In the genomic region with DNA sequence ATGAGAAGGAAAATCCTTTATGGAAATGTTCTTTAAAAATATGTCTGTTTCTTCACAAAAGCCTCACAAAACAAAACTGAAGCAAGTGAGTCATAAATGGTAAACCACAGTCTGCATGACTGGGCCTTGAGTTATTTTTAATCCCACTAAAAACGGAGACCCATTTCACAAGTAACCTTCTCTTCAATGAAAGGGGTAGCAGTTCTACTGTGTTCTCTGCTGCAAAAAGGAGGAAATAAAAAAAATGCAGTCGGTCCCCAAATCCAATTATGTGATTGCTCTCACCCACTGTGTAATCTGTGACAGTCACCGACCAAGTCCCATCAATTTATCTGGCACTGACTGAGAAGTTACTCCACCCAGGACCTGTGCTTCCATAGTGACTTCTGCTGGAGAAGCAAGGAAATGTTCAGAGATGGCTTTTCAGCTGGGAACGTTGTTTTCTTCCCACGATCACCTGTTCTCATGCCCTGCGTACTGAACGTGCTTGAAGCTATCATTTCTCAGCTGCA, we compare ENCODE assay signal across 8 cellular contexts.
DNase-seq lines count a peak whose midpoint lies in the region; ATAC-seq, FAIRE-seq and TF ChIP-seq lines count a peak whose summit lies in the region.

No MANE protein-coding gene starts in this region.

- DNase-seq in GM18507 (ENCODE audit: extremely low spot score, insufficient read length, low read depth) (peak; percentile 18), H54 (ENCODE audit: insufficient read length, low spot score) (peak; percentile 23), MV-4-11 (lab: John Stamatoyannopoulos, UW) (peak; percentile 95), memory B cell (ENCODE audit: low spot score in 2 of 2) (no peak), NCI-H1694 treated with DMSO at 0.1 percent for 48 hours (lab: John Stamatoyannopoulos, UW) (no peak), immature natural killer cell (no peak), OCI-M1 (lab: John Stamatoyannopoulos, UW) (no peak)
- DNase-seq in activated T-helper 2 cell treated with anti-CD3 and anti-CD28 coated beads, Interferon-gamma antibody, Interleukin-2, Interleukin-4, amounts not matched to agents 10 μg/mL and 5 μg/mL and 100 μg/mL, durations not matched to agents 14 hours and 24 hours and 36 hours (ENCODE audit: low spot score), result no peak

- no peaks in the 10 kb centered on the region for H3K36me3 Mint-ChIP-seq in memory B cell
- peaks cover 0 to 8% (median 6%) of the 10 kb centered on the region in 3 donors for H3K36me3 Mint-ChIP-seq in immature natural killer cell
- no peaks in the 10 kb centered on the region for H3K36me3 Mint-ChIP-seq in activated T-helper 2 cell treated with anti-CD3 and anti-CD28 coated beads, Interferon-gamma antibody, Interleukin-2, Interleukin-4, amounts not matched to agents 10 μg/mL and 5 μg/mL and 100 μg/mL, durations not matched to agents 14 hours and 24 hours and 36 hours (ENCODE audit: low read depth)

- ATAC-seq in memory B cell (ENCODE audit: low read depth), result no peak

- H3K9me3 Mint-ChIP-seq in memory B cell, result no peaks in the 10 kb centered on the region
- H3K9me3 Mint-ChIP-seq in immature natural killer cell, result no peaks in the 10 kb centered on the region
- H3K9me3 Mint-ChIP-seq in activated T-helper 2 cell treated with anti-CD3 and anti-CD28 coated beads, Interferon-gamma antibody, Interleukin-2, Interleukin-4, amounts not matched to agents 10 μg/mL and 5 μg/mL and 100 μg/mL, durations not matched to agents 14 hours and 24 hours and 36 hours, result no peaks in the 10 kb centered on the region

- no peaks in the 10 kb centered on the region for H3K27me3 Mint-ChIP-seq in memory B cell
- H3K27me3 Mint-ChIP-seq in immature natural killer cell (ENCODE audit: low read depth in 3 of 3), result peaks cover 0 to 1% (median 0%) of the 10 kb centered on the region in 3 donors
- peaks cover 2% of the 10 kb centered on the region for H3K27me3 Mint-ChIP-seq in activated T-helper 2 cell treated with anti-CD3 and anti-CD28 coated beads, Interferon-gamma antibody, Interleukin-2, Interleukin-4, amounts not matched to agents 10 μg/mL and 5 μg/mL and 100 μg/mL, durations not matched to agents 14 hours and 24 hours and 36 hours (ENCODE audit: low read depth)

- intact Hi-C loops in activated T-helper 2 cell treated with anti-CD3 and anti-CD28 coated beads, Interferon-gamma antibody, Interleukin-2, Interleukin-4, amounts not matched to agents 10 μg/mL and 5 μg/mL and 100 μg/mL, durations not matched to agents 14 hours and 24 hours and 36 hours (cut with micrococcal nuclease), result loop anchor here (1.0 kb wide), 1 partner anchor 29 kb away; no protein-coding TSS in a partner anchor

- FAIRE-seq in GM18507 (lab: Jason Lieb, UNC) (peak; percentile 84), H54 (lab: Jason Lieb, UNC) (no peak)

- no peak for TF ChIP-seq POLR2A in H54 (IDR thresholded peaks at IDR 0.05; ENCODE audit: low read depth, low read length)

- peak overlapping the region; percentile 44 for H3K4me3 Mint-ChIP-seq in memory B cell
- H3K4me3 Mint-ChIP-seq in immature natural killer cell, result no peak overlapping the region
- no peak overlapping the region for H3K4me3 Mint-ChIP-seq in activated T-helper 2 cell treated with anti-CD3 and anti-CD28 coated beads, Interferon-gamma antibody, Interleukin-2, Interleukin-4, amounts not matched to agents 10 μg/mL and 5 μg/mL and 100 μg/mL, durations not matched to agents 14 hours and 24 hours and 36 hours (ENCODE audit: low read depth)

- H3K4me1 Mint-ChIP-seq in memory B cell (peaks cover 21% of the 10 kb centered on the region), immature natural killer cell (peaks cover 4 to 7% of the 10 kb centered on the region in 2 donors)
- H3K4me1 Mint-ChIP-seq in activated T-helper 2 cell treated with anti-CD3 and anti-CD28 coated beads, Interferon-gamma antibody, Interleukin-2, Interleukin-4, amounts not matched to agents 10 μg/mL and 5 μg/mL and 100 μg/mL, durations not matched to agents 14 hours and 24 hours and 36 hours (ENCODE audit: low read depth), result peaks cover 19% of the 10 kb centered on the region

- H3K27ac Mint-ChIP-seq in memory B cell, result peak overlapping the region; percentile 24
- H3K27ac Mint-ChIP-seq in immature natural killer cell, result no peak overlapping the region
- no peak overlapping the region for H3K27ac Mint-ChIP-seq in activated T-helper 2 cell treated with anti-CD3 and anti-CD28 coated beads, Interferon-gamma antibody, Interleukin-2, Interleukin-4, amounts not matched to agents 10 μg/mL and 5 μg/mL and 100 μg/mL, durations not matched to agents 14 hours and 24 hours and 36 hours

Comparison
In these comparisons a context has a peak if more than half of its experiments do, and no peak if none do; other contexts are left out.
1. DNase-seq: peak in GM18507 (single experiment), H54 (single experiment) and MV-4-11 (single experiment); none in memory B cell (0 of 2), NCI-H1694 treated with DMSO at 0.1 percent for 48 hours (single experiment), immature natural killer cell (0 of 3), activated T-helper 2 cell treated with anti-CD3 and anti-CD28 coated beads, Interferon-gamma antibody, Interleukin-2, Interleukin-4, amounts not matched to agents 10 μg/mL and 5 μg/mL and 100 μg/mL, durations not matched to agents 14 hours and 24 hours and 36 hours (single experiment) and OCI-M1 (single experiment).